2 cellular contexts compared by ENCODE assay signal in the genomic region with DNA sequence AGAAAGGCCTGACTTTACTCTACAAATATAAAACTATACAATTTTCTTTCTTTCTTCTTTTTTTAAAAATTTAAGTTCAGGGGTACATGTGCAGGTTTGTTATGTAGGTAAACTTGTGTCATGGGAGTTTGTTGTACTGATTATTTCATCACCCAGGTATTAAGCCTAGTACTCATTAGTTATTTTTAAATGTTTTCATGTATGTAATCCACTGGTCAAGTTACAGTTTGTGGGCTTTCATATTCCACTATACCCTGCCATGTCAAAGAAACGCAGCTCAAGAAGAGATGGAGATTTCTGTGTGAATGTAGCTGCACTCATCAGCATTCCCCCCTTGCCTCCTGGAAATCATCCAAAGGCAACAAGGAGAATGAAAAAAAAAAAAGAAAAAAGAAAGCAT.
TF ChIP-seq lines count a peak whose summit lies in the region.

No MANE protein-coding gene starts in this region.

TF ChIP-seq in HepG2, 621 proteins besides CTCF, POLR2A, EP300 and RAD21:
- no peak for TF ChIP-seq CSRNP2 (CRISPR knock-in tag; conservative IDR thresholded peaks at IDR 0.05; ENCODE audit: low read depth)
- TF ChIP-seq ZFP90 (CRISPR knock-in tag; IDR thresholded peaks at IDR 0.05; ENCODE audit: borderline replicate concordance): no peak
- no peak for TF ChIP-seq KAT8 (CRISPR knock-in tag; IDR thresholded peaks at IDR 0.05)
- TF ChIP-seq, protein P1, sequence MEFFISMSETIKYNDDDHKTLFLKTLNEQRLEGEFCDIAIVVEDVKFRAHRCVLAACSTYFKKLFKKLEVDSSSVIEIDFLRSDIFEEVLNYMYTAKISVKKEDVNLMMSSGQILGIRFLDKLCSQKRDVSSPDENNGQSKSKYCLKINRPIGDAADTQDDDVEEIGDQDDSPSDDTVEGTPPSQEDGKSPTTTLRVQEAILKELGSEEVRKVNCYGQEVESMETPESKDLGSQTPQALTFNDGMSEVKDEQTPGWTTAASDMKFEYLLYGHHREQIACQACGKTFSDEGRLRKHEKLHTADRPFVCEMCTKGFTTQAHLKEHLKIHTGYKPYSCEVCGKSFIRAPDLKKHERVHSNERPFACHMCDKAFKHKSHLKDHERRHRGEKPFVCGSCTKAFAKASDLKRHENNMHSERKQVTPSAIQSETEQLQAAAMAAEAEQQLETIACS (CRISPR knock-in tag; IDR thresholded peaks at IDR 0.05): no peak
- TF ChIP-seq ZC3H4 (CRISPR knock-in tag; IDR thresholded peaks at IDR 0.05; ENCODE audit: borderline replicate concordance): no peak
- no peak for TF ChIP-seq ZNF543 (CRISPR knock-in tag; IDR thresholded peaks at IDR 0.05)

TF ChIP-seq in K562, 482 proteins besides CTCF, POLR2A, EP300 and RAD21:
- TF ChIP-seq ZNF561 (CRISPR knock-in tag; conservative IDR thresholded peaks at IDR 0.05) (no peak), ETV1 (tag; conservative IDR thresholded peaks at IDR 0.05; ENCODE audit: low read depth) (no peak), ZNF133 (CRISPR knock-in tag; IDR thresholded peaks at IDR 0.05) (no peak), CCNT2 (IDR thresholded peaks at IDR 0.05; ENCODE audit: borderline replicate concordance, extremely low read depth, insufficient read length, low read depth, low read length) (no peak)
- TF ChIP-seq, protein P2, sequence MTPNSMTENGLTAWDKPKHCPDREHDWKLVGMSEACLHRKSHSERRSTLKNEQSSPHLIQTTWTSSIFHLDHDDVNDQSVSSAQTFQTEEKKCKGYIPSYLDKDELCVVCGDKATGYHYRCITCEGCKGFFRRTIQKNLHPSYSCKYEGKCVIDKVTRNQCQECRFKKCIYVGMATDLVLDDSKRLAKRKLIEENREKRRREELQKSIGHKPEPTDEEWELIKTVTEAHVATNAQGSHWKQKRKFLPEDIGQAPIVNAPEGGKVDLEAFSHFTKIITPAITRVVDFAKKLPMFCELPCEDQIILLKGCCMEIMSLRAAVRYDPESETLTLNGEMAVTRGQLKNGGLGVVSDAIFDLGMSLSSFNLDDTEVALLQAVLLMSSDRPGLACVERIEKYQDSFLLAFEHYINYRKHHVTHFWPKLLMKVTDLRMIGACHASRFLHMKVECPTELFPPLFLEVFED (CRISPR knock-in tag; conservative IDR thresholded peaks at IDR 0.05): no peak
- TF ChIP-seq, protein P3, sequence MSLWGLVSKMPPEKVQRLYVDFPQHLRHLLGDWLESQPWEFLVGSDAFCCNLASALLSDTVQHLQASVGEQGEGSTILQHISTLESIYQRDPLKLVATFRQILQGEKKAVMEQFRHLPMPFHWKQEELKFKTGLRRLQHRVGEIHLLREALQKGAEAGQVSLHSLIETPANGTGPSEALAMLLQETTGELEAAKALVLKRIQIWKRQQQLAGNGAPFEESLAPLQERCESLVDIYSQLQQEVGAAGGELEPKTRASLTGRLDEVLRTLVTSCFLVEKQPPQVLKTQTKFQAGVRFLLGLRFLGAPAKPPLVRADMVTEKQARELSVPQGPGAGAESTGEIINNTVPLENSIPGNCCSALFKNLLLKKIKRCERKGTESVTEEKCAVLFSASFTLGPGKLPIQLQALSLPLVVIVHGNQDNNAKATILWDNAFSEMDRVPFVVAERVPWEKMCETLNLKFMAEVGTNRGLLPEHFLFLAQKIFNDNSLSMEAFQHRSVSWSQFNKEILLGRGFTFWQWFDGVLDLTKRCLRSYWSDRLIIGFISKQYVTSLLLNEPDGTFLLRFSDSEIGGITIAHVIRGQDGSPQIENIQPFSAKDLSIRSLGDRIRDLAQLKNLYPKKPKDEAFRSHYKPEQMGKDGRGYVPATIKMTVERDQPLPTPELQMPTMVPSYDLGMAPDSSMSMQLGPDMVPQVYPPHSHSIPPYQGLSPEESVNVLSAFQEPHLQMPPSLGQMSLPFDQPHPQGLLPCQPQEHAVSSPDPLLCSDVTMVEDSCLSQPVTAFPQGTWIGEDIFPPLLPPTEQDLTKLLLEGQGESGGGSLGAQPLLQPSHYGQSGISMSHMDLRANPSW (CRISPR knock-in tag; IDR thresholded peaks at IDR 0.05): no peak
- TF ChIP-seq, protein P4, sequence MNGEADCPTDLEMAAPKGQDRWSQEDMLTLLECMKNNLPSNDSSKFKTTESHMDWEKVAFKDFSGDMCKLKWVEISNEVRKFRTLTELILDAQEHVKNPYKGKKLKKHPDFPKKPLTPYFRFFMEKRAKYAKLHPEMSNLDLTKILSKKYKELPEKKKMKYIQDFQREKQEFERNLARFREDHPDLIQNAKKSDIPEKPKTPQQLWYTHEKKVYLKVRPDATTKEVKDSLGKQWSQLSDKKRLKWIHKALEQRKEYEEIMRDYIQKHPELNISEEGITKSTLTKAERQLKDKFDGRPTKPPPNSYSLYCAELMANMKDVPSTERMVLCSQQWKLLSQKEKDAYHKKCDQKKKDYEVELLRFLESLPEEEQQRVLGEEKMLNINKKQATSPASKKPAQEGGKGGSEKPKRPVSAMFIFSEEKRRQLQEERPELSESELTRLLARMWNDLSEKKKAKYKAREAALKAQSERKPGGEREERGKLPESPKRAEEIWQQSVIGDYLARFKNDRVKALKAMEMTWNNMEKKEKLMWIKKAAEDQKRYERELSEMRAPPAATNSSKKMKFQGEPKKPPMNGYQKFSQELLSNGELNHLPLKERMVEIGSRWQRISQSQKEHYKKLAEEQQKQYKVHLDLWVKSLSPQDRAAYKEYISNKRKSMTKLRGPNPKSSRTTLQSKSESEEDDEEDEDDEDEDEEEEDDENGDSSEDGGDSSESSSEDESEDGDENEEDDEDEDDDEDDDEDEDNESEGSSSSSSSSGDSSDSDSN (IDR thresholded peaks at IDR 0.05; ENCODE audit: borderline replicate concordance in 1 of 2, low read depth in 2 of 2, low read length in 2 of 2): no peak
